Comparison of ENCODE assay signal across 2 cellular contexts in the genomic region with DNA sequence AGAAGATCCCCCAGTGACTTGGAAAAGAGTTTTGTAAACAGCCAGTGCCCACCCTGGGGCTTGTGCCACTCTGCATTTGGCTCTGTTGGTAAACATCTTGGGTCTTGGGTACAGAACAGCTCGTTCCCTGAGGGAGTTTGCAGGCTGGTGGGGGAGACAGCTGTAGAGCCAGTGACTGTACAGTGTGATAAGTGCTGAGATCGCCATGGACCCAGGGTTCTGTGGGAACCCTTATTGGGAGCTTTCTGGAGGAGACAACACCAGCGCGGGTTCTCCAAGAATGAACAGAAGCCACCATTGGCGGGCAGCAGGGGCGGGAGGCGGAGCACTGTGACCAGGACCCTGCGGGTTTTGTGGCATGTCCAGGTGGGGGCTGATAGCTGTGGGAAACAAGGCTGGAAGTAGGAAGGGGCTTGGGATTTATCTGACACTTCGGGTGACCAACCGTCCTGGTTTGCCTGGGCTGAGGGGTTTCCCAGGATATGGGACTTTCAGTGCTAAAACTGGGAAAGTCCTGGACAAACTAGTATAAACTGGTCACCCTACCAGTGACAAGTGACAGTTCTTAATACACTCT.
TF ChIP-seq lines count a peak whose summit lies in the region.

No MANE protein-coding gene starts in this region.

TF ChIP-seq in HCT116, 20 proteins besides CTCF, POLR2A, EP300 and RAD21:
- TF ChIP-seq POLR2AphosphoS5 (IDR thresholded peaks at IDR 0.05; ENCODE audit: low read depth, low read length), result no peak
- no peak for TF ChIP-seq SP1 (IDR thresholded peaks at IDR 0.05; ENCODE audit: low read depth)
- TF ChIP-seq, protein P1, sequence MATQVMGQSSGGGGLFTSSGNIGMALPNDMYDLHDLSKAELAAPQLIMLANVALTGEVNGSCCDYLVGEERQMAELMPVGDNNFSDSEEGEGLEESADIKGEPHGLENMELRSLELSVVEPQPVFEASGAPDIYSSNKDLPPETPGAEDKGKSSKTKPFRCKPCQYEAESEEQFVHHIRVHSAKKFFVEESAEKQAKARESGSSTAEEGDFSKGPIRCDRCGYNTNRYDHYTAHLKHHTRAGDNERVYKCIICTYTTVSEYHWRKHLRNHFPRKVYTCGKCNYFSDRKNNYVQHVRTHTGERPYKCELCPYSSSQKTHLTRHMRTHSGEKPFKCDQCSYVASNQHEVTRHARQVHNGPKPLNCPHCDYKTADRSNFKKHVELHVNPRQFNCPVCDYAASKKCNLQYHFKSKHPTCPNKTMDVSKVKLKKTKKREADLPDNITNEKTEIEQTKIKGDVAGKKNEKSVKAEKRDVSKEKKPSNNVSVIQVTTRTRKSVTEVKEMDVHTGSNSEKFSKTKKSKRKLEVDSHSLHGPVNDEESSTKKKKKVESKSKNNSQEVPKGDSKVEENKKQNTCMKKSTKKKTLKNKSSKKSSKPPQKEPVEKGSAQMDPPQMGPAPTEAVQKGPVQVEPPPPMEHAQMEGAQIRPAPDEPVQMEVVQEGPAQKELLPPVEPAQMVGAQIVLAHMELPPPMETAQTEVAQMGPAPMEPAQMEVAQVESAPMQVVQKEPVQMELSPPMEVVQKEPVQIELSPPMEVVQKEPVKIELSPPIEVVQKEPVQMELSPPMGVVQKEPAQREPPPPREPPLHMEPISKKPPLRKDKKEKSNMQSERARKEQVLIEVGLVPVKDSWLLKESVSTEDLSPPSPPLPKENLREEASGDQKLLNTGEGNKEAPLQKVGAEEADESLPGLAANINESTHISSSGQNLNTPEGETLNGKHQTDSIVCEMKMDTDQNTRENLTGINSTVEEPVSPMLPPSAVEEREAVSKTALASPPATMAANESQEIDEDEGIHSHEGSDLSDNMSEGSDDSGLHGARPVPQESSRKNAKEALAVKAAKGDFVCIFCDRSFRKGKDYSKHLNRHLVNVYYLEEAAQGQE (IDR thresholded peaks at IDR 0.05; ENCODE audit: low read depth), result no peak
- TF ChIP-seq FOSL1 (IDR thresholded peaks at IDR 0.05; ENCODE audit: low read depth), result no peak
- no peak for TF ChIP-seq ZNF274 (IDR thresholded peaks at IDR 0.05; ENCODE audit: low read depth, low read length)
- TF ChIP-seq ZFX (IDR thresholded peaks at IDR 0.05), result no peak
- TF ChIP-seq EZH2phosphoT487 (IDR thresholded peaks at IDR 0.05; ENCODE audit: borderline replicate concordance), result no peak
- no peak for TF ChIP-seq EGR1 (IDR thresholded peaks at IDR 0.05; ENCODE audit: low read depth)

TF ChIP-seq in GM12878, 131 proteins besides CTCF, POLR2A, EP300 and RAD21:
- TF ChIP-seq, protein P2, sequence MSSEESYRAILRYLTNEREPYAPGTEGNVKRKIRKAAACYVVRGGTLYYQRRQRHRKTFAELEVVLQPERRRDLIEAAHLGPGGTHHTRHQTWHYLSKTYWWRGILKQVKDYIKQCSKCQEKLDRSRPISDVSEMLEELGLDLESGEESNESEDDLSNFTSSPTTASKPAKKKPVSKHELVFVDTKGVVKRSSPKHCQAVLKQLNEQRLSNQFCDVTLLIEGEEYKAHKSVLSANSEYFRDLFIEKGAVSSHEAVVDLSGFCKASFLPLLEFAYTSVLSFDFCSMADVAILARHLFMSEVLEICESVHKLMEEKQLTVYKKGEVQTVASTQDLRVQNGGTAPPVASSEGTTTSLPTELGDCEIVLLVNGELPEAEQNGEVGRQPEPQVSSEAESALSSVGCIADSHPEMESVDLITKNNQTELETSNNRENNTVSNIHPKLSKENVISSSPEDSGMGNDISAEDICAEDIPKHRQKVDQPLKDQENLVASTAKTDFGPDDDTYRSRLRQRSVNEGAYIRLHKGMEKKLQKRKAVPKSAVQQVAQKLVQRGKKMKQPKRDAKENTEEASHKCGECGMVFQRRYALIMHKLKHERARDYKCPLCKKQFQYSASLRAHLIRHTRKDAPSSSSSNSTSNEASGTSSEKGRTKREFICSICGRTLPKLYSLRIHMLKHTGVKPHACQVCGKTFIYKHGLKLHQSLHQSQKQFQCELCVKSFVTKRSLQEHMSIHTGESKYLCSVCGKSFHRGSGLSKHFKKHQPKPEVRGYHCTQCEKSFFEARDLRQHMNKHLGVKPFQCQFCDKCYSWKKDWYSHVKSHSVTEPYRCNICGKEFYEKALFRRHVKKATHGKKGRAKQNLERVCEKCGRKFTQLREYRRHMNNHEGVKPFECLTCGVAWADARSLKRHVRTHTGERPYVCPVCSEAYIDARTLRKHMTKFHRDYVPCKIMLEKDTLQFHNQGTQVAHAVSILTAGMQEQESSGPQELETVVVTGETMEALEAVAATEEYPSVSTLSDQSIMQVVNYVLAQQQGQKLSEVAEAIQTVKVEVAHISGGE (CRISPR knock-in tag; IDR thresholded peaks at IDR 0.05), result no peak
- no peak for TF ChIP-seq SMAD1 (IDR thresholded peaks at IDR 0.05; ENCODE audit: low read depth, partially characterized antibody)
- TF ChIP-seq, protein P3, sequence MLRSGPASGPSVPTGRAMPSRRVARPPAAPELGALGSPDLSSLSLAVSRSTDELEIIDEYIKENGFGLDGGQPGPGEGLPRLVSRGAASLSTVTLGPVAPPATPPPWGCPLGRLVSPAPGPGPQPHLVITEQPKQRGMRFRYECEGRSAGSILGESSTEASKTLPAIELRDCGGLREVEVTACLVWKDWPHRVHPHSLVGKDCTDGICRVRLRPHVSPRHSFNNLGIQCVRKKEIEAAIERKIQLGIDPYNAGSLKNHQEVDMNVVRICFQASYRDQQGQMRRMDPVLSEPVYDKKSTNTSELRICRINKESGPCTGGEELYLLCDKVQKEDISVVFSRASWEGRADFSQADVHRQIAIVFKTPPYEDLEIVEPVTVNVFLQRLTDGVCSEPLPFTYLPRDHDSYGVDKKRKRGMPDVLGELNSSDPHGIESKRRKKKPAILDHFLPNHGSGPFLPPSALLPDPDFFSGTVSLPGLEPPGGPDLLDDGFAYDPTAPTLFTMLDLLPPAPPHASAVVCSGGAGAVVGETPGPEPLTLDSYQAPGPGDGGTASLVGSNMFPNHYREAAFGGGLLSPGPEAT (IDR thresholded peaks at IDR 0.05; ENCODE audit: low read depth), result peak; percentile 41; the same call in 1 of the 2 replicates
- TF ChIP-seq MTA2 (IDR thresholded peaks at IDR 0.05; ENCODE audit: low read depth), result 0 out of 2 replicates have a peak, but pooled peaks have one; percentile 26
- TF ChIP-seq IKZF2 (IDR thresholded peaks at IDR 0.05), result peak; percentile 52 to 60; a peak in 3 of 4 replicates
- TF ChIP-seq MEF2B (IDR thresholded peaks at IDR 0.05; ENCODE audit: partially characterized antibody, poor library complexity, severe bottlenecking), result peak; percentile 24
- peak; percentile 50; the same call in 1 of the 2 replicates for TF ChIP-seq GATAD2B (conservative IDR thresholded peaks at IDR 0.05; ENCODE audit: low read depth)
- 0 out of 2 replicates have a peak, but pooled peaks have one; percentile 26 for TF ChIP-seq DPF2 (IDR thresholded peaks at IDR 0.05)
- peak; percentile 66 for TF ChIP-seq IKZF1 (conservative IDR thresholded peaks at IDR 0.05)
